In genomic region chr16:73050115-73051099, GRCh38 we compare ENCODE assay signal across 1 cellular context.
TF ChIP-seq lines count a peak whose summit lies in the region.

No MANE protein-coding gene starts in this region.

TF ChIP-seq in HepG2, 621 proteins besides CTCF, POLR2A, EP300 and RAD21 (continued from another document):
- TF ChIP-seq, protein P1, sequence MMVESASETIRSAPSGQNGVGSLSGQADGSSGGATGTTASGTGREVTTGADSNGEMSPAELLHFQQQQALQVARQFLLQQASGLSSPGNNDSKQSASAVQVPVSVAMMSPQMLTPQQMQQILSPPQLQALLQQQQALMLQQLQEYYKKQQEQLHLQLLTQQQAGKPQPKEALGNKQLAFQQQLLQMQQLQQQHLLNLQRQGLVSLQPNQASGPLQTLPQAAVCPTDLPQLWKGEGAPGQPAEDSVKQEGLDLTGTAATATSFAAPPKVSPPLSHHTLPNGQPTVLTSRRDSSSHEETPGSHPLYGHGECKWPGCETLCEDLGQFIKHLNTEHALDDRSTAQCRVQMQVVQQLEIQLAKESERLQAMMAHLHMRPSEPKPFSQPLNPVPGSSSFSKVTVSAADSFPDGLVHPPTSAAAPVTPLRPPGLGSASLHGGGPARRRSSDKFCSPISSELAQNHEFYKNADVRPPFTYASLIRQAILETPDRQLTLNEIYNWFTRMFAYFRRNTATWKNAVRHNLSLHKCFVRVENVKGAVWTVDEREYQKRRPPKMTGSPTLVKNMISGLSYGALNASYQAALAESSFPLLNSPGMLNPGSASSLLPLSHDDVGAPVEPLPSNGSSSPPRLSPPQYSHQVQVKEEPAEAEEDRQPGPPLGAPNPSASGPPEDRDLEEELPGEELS (CRISPR knock-in tag; IDR thresholded peaks at IDR 0.05) = no peak
- no peak for TF ChIP-seq BCL6 (CRISPR knock-in tag; IDR thresholded peaks at IDR 0.05)
- TF ChIP-seq NCOA1 (CRISPR knock-in tag; IDR thresholded peaks at IDR 0.05) = 0 out of 2 replicates have a peak, but pooled peaks have one; percentile 48
- TF ChIP-seq SIX4 (CRISPR knock-in tag; IDR thresholded peaks at IDR 0.05) = no peak
- no peak for TF ChIP-seq ZBTB34 (CRISPR knock-in tag; IDR thresholded peaks at IDR 0.05)
- TF ChIP-seq THYN1 (CRISPR knock-in tag; IDR thresholded peaks at IDR 0.05; ENCODE audit: borderline replicate concordance, low read depth) = no peak
- TF ChIP-seq ZNF788 (CRISPR knock-in tag; IDR thresholded peaks at IDR 0.05; ENCODE audit: borderline replicate concordance) = no peak
- no peak for TF ChIP-seq SRSF9 (IDR thresholded peaks at IDR 0.05; ENCODE audit: borderline replicate concordance, insufficient read depth, low read depth, low read length, poor library complexity, severe bottlenecking)
- TF ChIP-seq MXD4 (CRISPR knock-in tag; IDR thresholded peaks at IDR 0.05) = no peak; the same call in 1 of the 2 replicates
- no peak for TF ChIP-seq KLF16 (CRISPR knock-in tag; IDR thresholded peaks at IDR 0.05)
- TF ChIP-seq, protein P2, sequence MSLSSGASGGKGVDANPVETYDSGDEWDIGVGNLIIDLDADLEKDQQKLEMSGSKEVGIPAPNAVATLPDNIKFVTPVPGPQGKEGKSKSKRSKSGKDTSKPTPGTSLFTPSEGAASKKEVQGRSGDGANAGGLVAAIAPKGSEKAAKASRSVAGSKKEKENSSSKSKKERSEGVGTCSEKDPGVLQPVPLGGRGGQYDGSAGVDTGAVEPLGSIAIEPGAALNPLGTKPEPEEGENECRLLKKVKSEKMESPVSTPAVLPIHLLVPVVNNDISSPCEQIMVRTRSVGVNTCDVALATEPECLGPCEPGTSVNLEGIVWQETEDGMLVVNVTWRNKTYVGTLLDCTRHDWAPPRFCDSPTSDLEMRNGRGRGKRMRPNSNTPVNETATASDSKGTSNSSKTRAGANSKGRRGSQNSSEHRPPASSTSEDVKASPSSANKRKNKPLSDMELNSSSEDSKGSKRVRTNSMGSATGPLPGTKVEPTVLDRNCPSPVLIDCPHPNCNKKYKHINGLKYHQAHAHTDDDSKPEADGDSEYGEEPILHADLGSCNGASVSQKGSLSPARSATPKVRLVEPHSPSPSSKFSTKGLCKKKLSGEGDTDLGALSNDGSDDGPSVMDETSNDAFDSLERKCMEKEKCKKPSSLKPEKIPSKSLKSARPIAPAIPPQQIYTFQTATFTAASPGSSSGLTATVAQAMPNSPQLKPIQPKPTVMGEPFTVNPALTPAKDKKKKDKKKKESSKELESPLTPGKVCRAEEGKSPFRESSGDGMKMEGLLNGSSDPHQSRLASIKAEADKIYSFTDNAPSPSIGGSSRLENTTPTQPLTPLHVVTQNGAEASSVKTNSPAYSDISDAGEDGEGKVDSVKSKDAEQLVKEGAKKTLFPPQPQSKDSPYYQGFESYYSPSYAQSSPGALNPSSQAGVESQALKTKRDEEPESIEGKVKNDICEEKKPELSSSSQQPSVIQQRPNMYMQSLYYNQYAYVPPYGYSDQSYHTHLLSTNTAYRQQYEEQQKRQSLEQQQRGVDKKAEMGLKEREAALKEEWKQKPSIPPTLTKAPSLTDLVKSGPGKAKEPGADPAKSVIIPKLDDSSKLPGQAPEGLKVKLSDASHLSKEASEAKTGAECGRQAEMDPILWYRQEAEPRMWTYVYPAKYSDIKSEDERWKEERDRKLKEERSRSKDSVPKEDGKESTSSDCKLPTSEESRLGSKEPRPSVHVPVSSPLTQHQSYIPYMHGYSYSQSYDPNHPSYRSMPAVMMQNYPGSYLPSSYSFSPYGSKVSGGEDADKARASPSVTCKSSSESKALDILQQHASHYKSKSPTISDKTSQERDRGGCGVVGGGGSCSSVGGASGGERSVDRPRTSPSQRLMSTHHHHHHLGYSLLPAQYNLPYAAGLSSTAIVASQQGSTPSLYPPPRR (CRISPR knock-in tag; IDR thresholded peaks at IDR 0.05; ENCODE audit: borderline replicate concordance) = no peak
TF ChIP-seq in HepG2: peak in this region for 87.
